ENCODE assay signal across 16 cellular contexts in genomic region chr5:151084363-151084762, GRCh38. TPM values are rescaled to one million over a fixed set of nuclear protein-coding genes. Genes with fewer than 3 reads are reported as not detected.
DNase-seq lines count a peak whose midpoint lies in the region; ATAC-seq, FAIRE-seq and TF ChIP-seq lines count a peak whose summit lies in the region.
"Had no signal": no experiment of that assay in that cellular context is flagged by ENCODE, and none has a peak within 500 bp of the region (broad histone marks: within the 10 kb centered on the region; RNA-seq: fewer than 3 reads in every experiment).

No MANE protein-coding gene starts in this region.

- no peak for DNase-seq in CD4-positive, CD25-positive, alpha-beta regulatory T cell
- peak; percentile 23 for DNase-seq in NCI-H226
- DNase-seq in bronchial epithelial cell (ENCODE audit: low read depth), result peak; percentile 66
- no peak for DNase-seq in natural killer cell treated with Interleukin-12 subunit alpha and Interleukin-12 subunit beta and Interleukin-15 and Interleukin-18, amount 100 ng/mL, for 72 hours (ENCODE audit: low spot score)
- no peak for DNase-seq in activated CD8-positive, alpha-beta memory T cell treated with anti-CD3 and anti-CD28 coated beads, Interleukin-2, amount 50 U/mL, for 4 hours
- no peak for DNase-seq in endothelial cell (ENCODE audit: low spot score)
- no peak for DNase-seq in dermis blood vessel endothelial cell
- DNase-seq in HFFc6, result no peak
- DNase-seq: heart right ventricle; Kasumi-1; left ventricle myocardium inferior; NCI-H1930; stimulated activated CD4-positive, alpha-beta T cell treated with anti-CD3 and anti-CD28 coated beads, Interleukin-1b, Interleukin-23, amount 100 ng/mL, for 48 hours; stimulated activated naive CD4-positive, alpha-beta T cell had no signal

- no peaks in the 10 kb centered on the region for H3K9me3 Mint-ChIP-seq in CD4-positive, CD25-positive, alpha-beta regulatory T cell
- H3K9me3 Mint-ChIP-seq in natural killer cell treated with Interleukin-12 subunit alpha and Interleukin-12 subunit beta and Interleukin-15 and Interleukin-18, amount 100 ng/mL, for 72 hours, result no peaks in the 10 kb centered on the region
- H3K9me3 Mint-ChIP-seq in endothelial cell (ENCODE audit: unreplicated experiment), result no peaks in the 10 kb centered on the region
- H3K9me3 Mint-ChIP-seq in HFFc6, result no peaks in the 10 kb centered on the region

- peak overlapping the region; percentile 26 to 95 (median 87) for H3K4me3 Mint-ChIP-seq in CD4-positive, CD25-positive, alpha-beta regulatory T cell
- peak overlapping the region; percentile 90 for H3K4me3 Mint-ChIP-seq in natural killer cell treated with Interleukin-12 subunit alpha and Interleukin-12 subunit beta and Interleukin-15 and Interleukin-18, amount 100 ng/mL, for 72 hours
- H3K4me3 Mint-ChIP-seq in endothelial cell (ENCODE audit: unreplicated experiment), result no peak overlapping the region
- H3K4me3 Mint-ChIP-seq in HFFc6, result no peak overlapping the region; the same call in 1 of the 2 replicates

- no peak for TF ChIP-seq CTCF in bronchial epithelial cell (IDR thresholded peaks at IDR 0.05; ENCODE audit: insufficient read depth, low read length, severe bottlenecking)
- no peak for TF ChIP-seq CTCF in endothelial cell (IDR thresholded peaks at IDR 0.05; ENCODE audit: unreplicated experiment)
- no peak for TF ChIP-seq CTCF in HFFc6 (IDR thresholded peaks at IDR 0.05)

- H3K27ac Mint-ChIP-seq in CD4-positive, CD25-positive, alpha-beta regulatory T cell, result peak overlapping the region; percentile 89 to 98 (median 95)
- peak overlapping the region in 1 of 2 donors; percentile 86 for H3K27ac Mint-ChIP-seq in natural killer cell treated with Interleukin-12 subunit alpha and Interleukin-12 subunit beta and Interleukin-15 and Interleukin-18, amount 100 ng/mL, for 72 hours
- H3K27ac Mint-ChIP-seq in endothelial cell (ENCODE audit: unreplicated experiment) (no peak overlapping the region), HFFc6 (no peak overlapping the region)

- no peaks in the 10 kb centered on the region for H3K27me3 ChIP-seq in CD4-positive, CD25-positive, alpha-beta regulatory T cell (ENCODE audit: control insufficient read depth, insufficient read depth, low read length)
- H3K27me3 ChIP-seq in bronchial epithelial cell (ENCODE audit: control insufficient read depth, insufficient read depth, low read length), result no peaks in the 10 kb centered on the region
- H3K27me3 ChIP-seq: ascending aorta, heart right ventricle had no signal

- H3K9me3 ChIP-seq in CD4-positive, CD25-positive, alpha-beta regulatory T cell (ENCODE audit: control insufficient read depth in 2 of 2, low read length in 2 of 2), result no peaks in the 10 kb centered on the region
- H3K9me3 ChIP-seq: ascending aorta, heart right ventricle, left ventricle myocardium inferior had no signal

- no peak for ATAC-seq in CD4-positive, CD25-positive, alpha-beta regulatory T cell (ENCODE audit: low read depth in 2 of 2)
- ATAC-seq in natural killer cell treated with Interleukin-12 subunit alpha and Interleukin-12 subunit beta and Interleukin-15 and Interleukin-18, amount 100 ng/mL, for 72 hours, result no peak
- ATAC-seq: heart right ventricle had no signal

- no peaks in the 10 kb centered on the region for H3K36me3 Mint-ChIP-seq in CD4-positive, CD25-positive, alpha-beta regulatory T cell
- H3K36me3 Mint-ChIP-seq in natural killer cell treated with Interleukin-12 subunit alpha and Interleukin-12 subunit beta and Interleukin-15 and Interleukin-18, amount 100 ng/mL, for 72 hours, result no peaks in the 10 kb centered on the region
- H3K36me3 Mint-ChIP-seq in endothelial cell (ENCODE audit: low read depth, unreplicated experiment), result peaks cover 5% of the 10 kb centered on the region
- H3K36me3 Mint-ChIP-seq in HFFc6 (ENCODE audit: low read depth), result no peaks in the 10 kb centered on the region

- H3K4me1 ChIP-seq in CD4-positive, CD25-positive, alpha-beta regulatory T cell (ENCODE audit: control insufficient read depth, insufficient read depth, low read length, poor library complexity, severe bottlenecking), result peaks cover 71% of the 10 kb centered on the region

- H3K4me1 Mint-ChIP-seq in CD4-positive, CD25-positive, alpha-beta regulatory T cell, result peaks cover 26 to 74% (median 49%) of the 10 kb centered on the region in 4 donors
- H3K4me1 Mint-ChIP-seq in natural killer cell treated with Interleukin-12 subunit alpha and Interleukin-12 subunit beta and Interleukin-15 and Interleukin-18, amount 100 ng/mL, for 72 hours (ENCODE audit: low read depth in 2 of 2), result peaks cover 54% of the 10 kb centered on the region in 2 donors
- H3K4me1 Mint-ChIP-seq in endothelial cell (ENCODE audit: unreplicated experiment) (peaks cover 39% of the 10 kb centered on the region), HFFc6 (ENCODE audit: low read depth) (peaks cover 36% of the 10 kb centered on the region)

- peak overlapping the region; percentile 98 for H3K27ac ChIP-seq in CD4-positive, CD25-positive, alpha-beta regulatory T cell (ENCODE audit: insufficient read depth, low read length, poor library complexity, severe bottlenecking)

- H3K27me3 Mint-ChIP-seq in CD4-positive, CD25-positive, alpha-beta regulatory T cell, result no peaks in the 10 kb centered on the region
- H3K27me3 Mint-ChIP-seq in natural killer cell treated with Interleukin-12 subunit alpha and Interleukin-12 subunit beta and Interleukin-15 and Interleukin-18, amount 100 ng/mL, for 72 hours, result no peaks in the 10 kb centered on the region
- H3K27me3 Mint-ChIP-seq in endothelial cell (ENCODE audit: unreplicated experiment) (peaks cover 11% of the 10 kb centered on the region), HFFc6 (ENCODE audit: insufficient read depth) (peaks cover 4% of the 10 kb centered on the region; the same call in 1 of the 2 replicates)

- no peaks in the 10 kb centered on the region for H3K36me3 ChIP-seq in CD4-positive, CD25-positive, alpha-beta regulatory T cell (ENCODE audit: control insufficient read depth, insufficient read depth, low read length)
- H3K36me3 ChIP-seq in bronchial epithelial cell (ENCODE audit: control insufficient read depth, insufficient read depth, low read length), result no peaks in the 10 kb centered on the region
- H3K36me3 ChIP-seq: ascending aorta, heart right ventricle, left ventricle myocardium inferior had no signal

- no peak for FAIRE-seq in bronchial epithelial cell (lab: Jason Lieb, UNC)
- FAIRE-seq: endometrium had no signal

- peak overlapping the region; percentile 80 for H3K4me3 ChIP-seq in CD4-positive, CD25-positive, alpha-beta regulatory T cell (ENCODE audit: low read depth, low read length)
- no peak overlapping the region for H3K4me3 ChIP-seq in bronchial epithelial cell (ENCODE audit: low read depth, low read length)
- H3K4me3 ChIP-seq: ascending aorta, heart right ventricle, left ventricle myocardium inferior had no signal

RNA-seq across cellular contexts. Expression of gene TNIP1, which starts 3.5 kb away (rescaled TPM):
- 259 TPM for total RNA-seq in CD4-positive, CD25-positive, alpha-beta regulatory T cell
- 10 to 100 TPM; 46.9 to 71.5 (median 59.8) TPM for polyA plus RNA-seq in CD4-positive, CD25-positive, alpha-beta regulatory T cell
- total RNA-seq in bronchial epithelial cell, result 65.6 and 75.3 TPM in 2 replicates
- 100 to 1,000 TPM; 154 to 260 TPM for total RNA-seq in natural killer cell treated with Interleukin-12 subunit alpha and Interleukin-12 subunit beta and Interleukin-15 and Interleukin-18, amount 100 ng/mL, for 72 hours
- total RNA-seq in endothelial cell (ENCODE audit: unreplicated experiment), result 76.0 TPM
- 104 and 148 TPM in 2 replicates for total RNA-seq in dermis blood vessel endothelial cell
- 100 to 1,000 TPM in 1 of 6 experiments, 10 to 100 TPM in 5; 81.5 to 105 (median 89.5) TPM for total RNA-seq in HFFc6 (2021; fragmentation: NEBNext Ultra II Directional; extraction: Animal tissue kit (Norgen Biotek cat#: 25700))

Comparison
In these comparisons a context has a peak if more than half of its experiments do, and no peak if none do; other contexts are left out.
1. DNase-seq: peak in NCI-H226 (single experiment) and bronchial epithelial cell (single experiment); none in CD4-positive, CD25-positive, alpha-beta regulatory T cell (0 of 3), natural killer cell treated with Interleukin-12 subunit alpha and Interleukin-12 subunit beta and Interleukin-15 and Interleukin-18, amount 100 ng/mL, for 72 hours (single experiment), activated CD8-positive, alpha-beta memory T cell treated with anti-CD3 and anti-CD28 coated beads, Interleukin-2, amount 50 U/mL, for 4 hours (single experiment), endothelial cell (single experiment), dermis blood vessel endothelial cell (single experiment) and HFFc6 (single experiment).
2. H3K27ac Mint-ChIP-seq: peak in CD4-positive, CD25-positive, alpha-beta regulatory T cell (3 of 3); none in endothelial cell (single experiment) and HFFc6 (single experiment).
3. H3K4me3 Mint-ChIP-seq: peak in CD4-positive, CD25-positive, alpha-beta regulatory T cell (4 of 4) and natural killer cell treated with Interleukin-12 subunit alpha and Interleukin-12 subunit beta and Interleukin-15 and Interleukin-18, amount 100 ng/mL, for 72 hours (single experiment); none in endothelial cell (single experiment) and HFFc6 (single experiment).